Comparison of ENCODE assay signal across 8 cellular contexts in the genomic region with DNA sequence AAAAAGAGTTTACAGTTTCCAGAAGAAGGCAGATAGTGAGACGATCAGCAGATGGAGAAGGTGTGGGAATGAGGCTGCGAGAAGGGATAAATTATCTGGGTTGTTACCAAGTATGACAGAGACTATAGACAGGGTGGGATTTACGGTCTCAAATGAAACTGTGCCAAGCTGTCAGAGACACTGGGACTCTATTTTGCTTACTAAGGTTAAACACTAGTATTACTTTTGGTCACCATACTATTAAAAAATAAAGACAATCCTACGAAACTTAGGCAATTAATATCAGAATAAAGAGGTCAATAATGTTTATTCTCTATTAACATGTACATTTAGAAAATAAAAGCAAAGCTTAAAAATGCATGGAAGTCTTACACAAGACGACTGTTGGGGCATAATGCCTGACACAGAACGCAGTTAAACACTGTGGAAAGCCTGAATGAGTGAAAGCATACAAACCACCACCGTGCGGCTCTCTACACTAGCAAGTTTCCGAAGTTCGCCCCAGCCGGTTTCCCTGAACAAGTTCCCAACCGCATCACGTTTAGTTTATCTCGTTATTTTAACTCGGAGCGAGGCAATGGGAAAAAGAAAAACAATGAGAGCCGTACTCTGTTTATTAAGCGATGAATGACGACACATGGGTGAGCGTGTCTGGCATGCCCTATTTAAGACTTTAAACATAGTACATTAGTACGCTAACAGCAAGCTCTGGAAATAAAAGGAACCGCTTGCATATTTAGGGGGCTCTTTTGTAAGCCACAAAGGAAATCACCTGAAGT. TPM values are rescaled to one million over a fixed set of nuclear protein-coding genes. Genes with fewer than 3 reads are reported as not detected.
DNase-seq lines count a peak whose midpoint lies in the region; ATAC-seq and TF ChIP-seq lines count a peak whose summit lies in the region.

No MANE protein-coding gene starts in this region.

- peak; percentile 53 for TF ChIP-seq CTCF in DND-41 (IDR thresholded peaks at IDR 0.05; ENCODE audit: borderline replicate concordance, extremely low read depth, low read length, poor library complexity, severe bottlenecking)

- H3K9ac ChIP-seq in DND-41 (ENCODE audit: low read depth, low read length): peak overlapping the region; percentile 62

- peak overlapping the region; percentile 89 to 91 (median 89) for H3K4me3 Mint-ChIP-seq in T-cell

- CTCF ChIA-PET in T-cell (lab: Charles Lee): interaction anchor here (1.3 to 2.1 kb wide), 2 partner anchors 213 kb away, joined by 3 to 14 read pairs; a partner anchor contains a TSS

- no peaks in the 10 kb centered on the region for H4K20me1 ChIP-seq in DND-41 (ENCODE audit: insufficient read depth, low read length)

- peak overlapping the region; percentile 26 to 69; a peak in 3 of 4 replicates for H3K4me3 ChIP-seq in DND-41 (ENCODE audit: low read depth in 1 of 2, low read length in 2 of 2)
- peak overlapping the region; percentile 58 to 88 (median 69) for H3K4me3 ChIP-seq in skin epidermis

- ATAC-seq in DND-41 (ENCODE audit: insufficient read depth, low read depth) (peak; percentile 63), GM21515 (IDR thresholded peaks at IDR 0.05; ENCODE audit: unreplicated experiment) (peak; percentile 28), T-cell (replicated peaks in 1 of 4) (peak; percentile 32 to 56 (median 40))

- DNase-seq in DND-41 (peak; percentile 39), HuH-7.5 (ENCODE audit: low spot score) (peak; percentile 52), T-cell (peak in 24 of 34 experiments; percentile 1 to 40 (median 12)), T47D (ENCODE audit: low read depth in 1 of 2, low spot score in 1 of 2) (peak; percentile 57 to 77), iPS-NIHi7 (ENCODE audit: extremely low spot score) (peak; percentile 26), NCI-H1436 (lab: John Stamatoyannopoulos, UW) (no peak)

- in situ Hi-C loops in T47D (cut with HindIII; ENCODE audit: low pct_unique_long_range_greater_than_20kb, low sequenced_read_pairs): no loop called here

- peaks cover 20% of the 10 kb centered on the region for H3K4me1 ChIP-seq in DND-41 (ENCODE audit: insufficient read depth, low read length)

- no peaks in the 10 kb centered on the region for H3K9me3 Mint-ChIP-seq in T-cell

- H3K27me3 Mint-ChIP-seq in T-cell: no peaks in the 10 kb centered on the region

- H3K27me3 ChIP-seq in DND-41 (ENCODE audit: insufficient read depth, low read length, poor library complexity): peaks cover 19% of the 10 kb centered on the region

- H2AFZ ChIP-seq in DND-41 (ENCODE audit: low read depth, low read length): peak overlapping the region; percentile 84

- H3K79me2 ChIP-seq in DND-41 (ENCODE audit: insufficient read depth, low read length): no peaks in the 10 kb centered on the region

- POLR2A ChIA-PET in T-cell (lab: Charles Lee): interaction anchor here in 1 of 2 donors (0.6 kb wide), 1 partner anchor 430 kb away, joined by 5 read pairs; no protein-coding TSS in a partner anchor

- H3K27ac ChIP-seq in DND-41 (ENCODE audit: low read length) (peak overlapping the region; percentile 45; the same call in 1 of the 2 replicates), skin epidermis (peak overlapping the region; percentile 33 to 87 (median 74))

- peaks cover 8% of the 10 kb centered on the region; the same call in 1 of the 2 replicates for H3K36me3 ChIP-seq in DND-41 (ENCODE audit: insufficient read depth, low read length)

- no peaks in the 10 kb centered on the region for H3K9me3 ChIP-seq in DND-41 (ENCODE audit: insufficient read depth, low read length, severe bottlenecking)

- H3K36me3 Mint-ChIP-seq in T-cell: no peaks in the 10 kb centered on the region

- peak overlapping the region; percentile 82 to 85 for H3K27ac Mint-ChIP-seq in T-cell

- H3K4me2 ChIP-seq in DND-41 (ENCODE audit: insufficient read depth, low read length): peak overlapping the region; percentile 84

- peaks cover 11 to 17% (median 16%) of the 10 kb centered on the region in 3 donors for H3K4me1 Mint-ChIP-seq in T-cell

RNA-seq across cellular contexts. Expression of a gene that starts 0.9 kb away (rescaled TPM):
- under 1 TPM in 1 of 5 donors, not detected in 4; 0.25 TPM for total RNA-seq in T-cell
